15 cellular contexts compared by ENCODE assay signal in the genomic region with DNA sequence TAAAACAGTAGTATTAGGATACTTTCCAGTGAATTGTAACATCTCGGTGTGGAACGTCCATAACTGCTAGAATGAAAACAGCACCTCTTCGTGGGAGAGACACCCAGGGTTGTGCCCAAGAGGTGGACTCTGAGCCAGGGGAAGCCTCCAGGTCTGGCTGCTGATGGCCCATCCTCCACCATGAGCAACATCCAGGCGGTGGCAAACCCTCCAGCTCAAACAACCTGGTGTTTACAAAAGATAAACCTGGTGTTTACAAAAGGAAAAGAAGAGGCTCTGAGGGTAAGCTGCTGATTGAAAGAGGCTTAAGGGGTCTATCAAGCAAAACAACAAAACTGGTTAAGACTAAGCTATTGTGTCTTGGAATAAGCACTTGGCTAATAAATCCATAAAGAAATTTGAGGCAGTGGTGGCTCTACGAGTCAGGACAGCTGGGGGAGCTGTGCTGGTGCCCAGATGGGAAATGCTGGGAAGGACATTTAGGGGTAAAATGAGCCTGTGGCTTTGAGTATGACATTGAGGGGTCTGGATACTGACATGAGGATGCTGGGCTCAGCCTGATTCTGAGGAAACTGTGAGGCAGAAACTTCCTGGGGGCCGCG.
DNase-seq lines count a peak whose midpoint lies in the region; ATAC-seq and TF ChIP-seq lines count a peak whose summit lies in the region.
"Had no signal": no experiment of that assay in that cellular context is flagged by ENCODE, and none has a peak within 500 bp of the region (broad histone marks: within the 10 kb centered on the region; RNA-seq: fewer than 3 reads in every experiment).

No MANE protein-coding gene starts in this region.

- no peak overlapping the region for H3K4me3 Mint-ChIP-seq in activated CD4-positive, alpha-beta memory T cell treated with anti-CD3 and anti-CD28 coated beads for 36 hours
- H3K4me3 Mint-ChIP-seq: activated T-helper 17 cell treated with anti-CD3 and anti-CD28 coated beads, Interleukin-2, amount 50 U/mL, for 72 hours; naive thymus-derived CD4-positive, alpha-beta T cell had no signal

- H3K36me3 Mint-ChIP-seq in activated CD4-positive, alpha-beta memory T cell treated with anti-CD3 and anti-CD28 coated beads for 36 hours = no peaks in the 10 kb centered on the region
- H3K36me3 Mint-ChIP-seq: naive thymus-derived CD4-positive, alpha-beta T cell had no signal

- H3K27me3 Mint-ChIP-seq in activated CD4-positive, alpha-beta memory T cell treated with anti-CD3 and anti-CD28 coated beads for 36 hours = peaks cover 50% of the 10 kb centered on the region

- WGBS in tibial nerve, 2 donors = 44 to 61% methylated on average over 7 of the region's 7 CpGs
- 43 to 56% methylated on average over 5 to 7 of the region's 7 CpGs for WGBS in upper lobe of left lung, 2 donors

- POLR2A ChIA-PET in activated CD4-positive, alpha-beta memory T cell treated with anti-CD3 and anti-CD28 coated beads for 36 hours (lab: Charles Lee) = no interaction called here

- no peaks in the 10 kb centered on the region for H3K9me3 ChIP-seq in tibial nerve
- no peaks in the 10 kb centered on the region for H3K9me3 ChIP-seq in upper lobe of left lung
- H3K9me3 ChIP-seq: gastrocnemius medialis had no signal

- no peaks in the 10 kb centered on the region for H3K36me3 ChIP-seq in tibial nerve
- no peaks in the 10 kb centered on the region for H3K36me3 ChIP-seq in upper lobe of left lung
- H3K36me3 ChIP-seq: gastrocnemius medialis had no signal

- no peak for TF ChIP-seq POLR2A in tibial nerve (IDR thresholded peaks at IDR 0.05)
- no peak for TF ChIP-seq POLR2A in upper lobe of left lung (IDR thresholded peaks at IDR 0.05)

- no peak for TF ChIP-seq CTCF in tibial nerve (IDR thresholded peaks at IDR 0.05)
- no peak for TF ChIP-seq CTCF in upper lobe of left lung (IDR thresholded peaks at IDR 0.05)

- intact Hi-C loops in activated CD4-positive, alpha-beta memory T cell treated with anti-CD3 and anti-CD28 coated beads for 36 hours (cut with micrococcal nuclease) = no loop called here

- H3K4me1 ChIP-seq in tibial nerve (peaks cover 0 to 39% (median 13%) of the 10 kb centered on the region in 4 donors), upper lobe of left lung (no peaks in the 10 kb centered on the region)
- H3K4me1 ChIP-seq: gastrocnemius medialis had no signal

- no peaks in the 10 kb centered on the region for H3K27me3 ChIP-seq in tibial nerve
- no peaks in the 10 kb centered on the region for H3K27me3 ChIP-seq in upper lobe of left lung

- CTCF ChIA-PET in activated CD4-positive, alpha-beta memory T cell treated with anti-CD3 and anti-CD28 coated beads for 36 hours (lab: Charles Lee) = no interaction called here

- TF ChIP-seq EP300 in tibial nerve (IDR thresholded peaks at IDR 0.05) = no peak
- TF ChIP-seq EP300 in upper lobe of left lung (IDR thresholded peaks at IDR 0.05) = no peak

- DNase-seq in NCI-H2171 treated with DMSO at 0.1 percent for 48 hours (lab: John Stamatoyannopoulos, UW) (peak; percentile 90), NCI-H2171 (lab: John Stamatoyannopoulos, UW) (no peak), NCI-H748 (lab: John Stamatoyannopoulos, UW; ENCODE audit: unreplicated experiment) (peak; percentile 94), iPS-NIHi7 (ENCODE audit: extremely low spot score) (peak; percentile 18), tibial nerve (ENCODE audit: low spot score in 2 of 2) (no peak), upper lobe of left lung (no peak)
- no peak for DNase-seq in activated CD4-positive, alpha-beta memory T cell treated with anti-CD3 and anti-CD28 coated beads for 36 hours
- DNase-seq: activated CD4-positive, alpha-beta T cell treated with anti-CD3 and anti-CD28 coated beads, Interleukin-2, amount 50 U/mL, for 48 hours; gastrocnemius medialis; Karpas-422; naive thymus-derived CD4-positive, alpha-beta T cell; T-helper 9 cell had no signal

- no peaks in the 10 kb centered on the region for H3K4me1 Mint-ChIP-seq in activated CD4-positive, alpha-beta memory T cell treated with anti-CD3 and anti-CD28 coated beads for 36 hours (ENCODE audit: low read depth)
- H3K4me1 Mint-ChIP-seq: activated T-helper 17 cell treated with anti-CD3 and anti-CD28 coated beads, Interleukin-2, amount 50 U/mL, for 72 hours had no signal

- ATAC-seq in upper lobe of left lung (ENCODE audit: low FRiP score in 2 of 2) (no peak), GM18858 (IDR thresholded peaks at IDR 0.05; ENCODE audit: unreplicated experiment) (no peak)
- ATAC-seq: activated T-helper 17 cell treated with anti-CD3 and anti-CD28 coated beads, Interleukin-2, amount 50 U/mL, for 72 hours; gastrocnemius medialis; naive thymus-derived CD4-positive, alpha-beta T cell had no signal

- no peak overlapping the region for H3K4me3 ChIP-seq in tibial nerve
- H3K4me3 ChIP-seq in upper lobe of left lung = no peak overlapping the region
- H3K4me3 ChIP-seq: gastrocnemius medialis, lung had no signal

- H3K27ac ChIP-seq in tibial nerve (peak overlapping the region in 3 of 4 donors; percentile 5 to 88 (median 81)), upper lobe of left lung (no peak overlapping the region)
- H3K27ac ChIP-seq: gastrocnemius medialis had no signal

- H3K27ac Mint-ChIP-seq in activated CD4-positive, alpha-beta memory T cell treated with anti-CD3 and anti-CD28 coated beads for 36 hours = no peak overlapping the region
- H3K27ac Mint-ChIP-seq: activated T-helper 17 cell treated with anti-CD3 and anti-CD28 coated beads, Interleukin-2, amount 50 U/mL, for 72 hours had no signal

- H3K9me3 Mint-ChIP-seq in activated CD4-positive, alpha-beta memory T cell treated with anti-CD3 and anti-CD28 coated beads for 36 hours = no peaks in the 10 kb centered on the region

Comparison
In these comparisons a context has a peak if more than half of its experiments do, and no peak if none do; other contexts are left out.
1. DNase-seq: peak in NCI-H2171 treated with DMSO at 0.1 percent for 48 hours (single experiment), NCI-H748 (single experiment) and iPS-NIHi7 (single experiment); none in NCI-H2171 (single experiment), tibial nerve (0 of 2), activated CD4-positive, alpha-beta memory T cell treated with anti-CD3 and anti-CD28 coated beads for 36 hours (single experiment) and upper lobe of left lung (0 of 2).
2. H3K27ac ChIP-seq: peak in tibial nerve (3 of 4); none in upper lobe of left lung (0 of 4).